In the genomic region with DNA sequence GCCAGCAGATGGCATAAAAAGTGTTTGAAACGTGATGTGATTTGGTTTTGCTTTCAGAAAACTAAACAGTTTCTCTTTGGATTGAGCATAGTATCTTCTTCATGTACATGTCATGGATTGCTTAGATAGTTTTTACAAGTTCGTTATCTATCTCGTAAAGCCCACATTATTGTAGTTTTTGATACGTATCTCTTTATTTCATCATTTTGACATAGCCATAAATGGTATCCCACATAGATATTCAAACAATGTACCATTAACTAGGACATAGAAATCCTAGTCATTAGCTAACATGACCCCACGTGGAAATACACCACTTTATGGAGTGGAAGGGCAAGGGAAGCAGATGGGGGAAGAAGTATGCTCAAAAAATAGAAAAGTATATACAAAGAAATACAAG, we compare ENCODE assay signal across 32 cellular contexts.
"Had no signal": no experiment of that assay in that cellular context is flagged by ENCODE, and none has a peak within 500 bp of the region (broad histone marks: within the 10 kb centered on the region; RNA-seq: fewer than 3 reads in every experiment).

No MANE protein-coding gene starts in this region.

- H3K27me3 ChIP-seq: brain microvascular endothelial cell, esophagus muscularis mucosa, foreskin keratinocyte, gastrocnemius medialis, heart left ventricle had no signal

- H3K27me3 Mint-ChIP-seq: activated CD8-positive, alpha-beta T cell treated with anti-CD3 and anti-CD28 coated beads for 36 hours; activated naive CD8-positive, alpha-beta T cell; activated T-helper 17 cell treated with anti-CD3 and anti-CD28 coated beads, Interleukin-2, amount 50 U/mL, for 72 hours; central memory CD8-positive, alpha-beta T cell; effector memory CD8-positive, alpha-beta T cell; T-cell had no signal

- H3K4me3 ChIP-seq: esophagus muscularis mucosa, gastrocnemius medialis, heart left ventricle had no signal

- H3K4me1 Mint-ChIP-seq: activated T-helper 17 cell treated with anti-CD3 and anti-CD28 coated beads, Interleukin-2, amount 50 U/mL, for 72 hours; central memory CD8-positive, alpha-beta T cell; T-cell had no signal

- H3K4me3 Mint-ChIP-seq: activated CD8-positive, alpha-beta T cell treated with anti-CD3 and anti-CD28 coated beads for 36 hours; activated naive CD8-positive, alpha-beta T cell; activated T-cell treated with anti-CD3 and anti-CD28 coated beads, Interleukin-2, amount 50 U/mL, for 4 hours; activated T-helper 17 cell treated with anti-CD3 and anti-CD28 coated beads, Interleukin-2, amount 50 U/mL, for 72 hours; central memory CD8-positive, alpha-beta T cell; effector memory CD8-positive, alpha-beta T cell; T-cell; T-helper 1 cell treated with Interleukin-12 subunit alpha and Interleukin-12 subunit beta and Interleukin-4 antibody, amounts not matched to agents 30 μg/mL and 1 μg/mL, for 36 hours; WTC11 had no signal

- ATAC-seq: activated CD8-positive, alpha-beta T cell treated with anti-CD3 and anti-CD28 coated beads for 36 hours; activated T-cell treated with anti-CD3 and anti-CD28 coated beads, Interleukin-2, amount 50 U/mL, for 4 hours; activated T-helper 17 cell treated with anti-CD3 and anti-CD28 coated beads, Interleukin-2, amount 50 U/mL, for 72 hours; effector memory CD8-positive, alpha-beta T cell; foreskin keratinocyte; gastrocnemius medialis; heart left ventricle; T-cell; WTC11 had no signal

- H3K9me3 ChIP-seq: esophagus muscularis mucosa, gastrocnemius medialis, heart left ventricle had no signal

- H3K27ac Mint-ChIP-seq: activated CD8-positive, alpha-beta T cell treated with anti-CD3 and anti-CD28 coated beads for 36 hours; activated naive CD8-positive, alpha-beta T cell; activated T-helper 17 cell treated with anti-CD3 and anti-CD28 coated beads, Interleukin-2, amount 50 U/mL, for 72 hours; effector memory CD8-positive, alpha-beta T cell; T-cell; T-helper 1 cell treated with Interleukin-12 subunit alpha and Interleukin-12 subunit beta and Interleukin-4 antibody, amounts not matched to agents 30 μg/mL and 1 μg/mL, for 36 hours; WTC11 had no signal

- H3K27ac ChIP-seq: brain microvascular endothelial cell, esophagus muscularis mucosa, foreskin keratinocyte, gastrocnemius medialis, heart left ventricle had no signal

- H3K36me3 Mint-ChIP-seq: activated naive CD8-positive, alpha-beta T cell; T-cell had no signal

- DNase-seq: activated CD4-positive, alpha-beta T cell treated with anti-CD3 and anti-CD28 coated beads for 1 hour; activated CD4-positive, alpha-beta T cell treated with anti-CD3 and anti-CD28 coated beads for 48 hours; activated CD4-positive, alpha-beta T cell treated with anti-CD3 and anti-CD28 coated beads, Interleukin-2, amount 50 U/mL, for 1 hour; activated CD4-positive, alpha-beta T cell treated with anti-CD3 and anti-CD28 coated beads, Interleukin-2, amount 50 U/mL, for 48 hours; activated CD8-positive, alpha-beta memory T cell treated with anti-CD3 and anti-CD28 coated beads for 24 hours; activated CD8-positive, alpha-beta T cell treated with anti-CD3 and anti-CD28 coated beads for 36 hours; activated effector memory CD4-positive, alpha-beta T cell treated with Interleukin-2 at 50 U/mL for 16 hours; activated gamma-delta T cell treated with Interleukin-2 at 50 U/mL for 16 hours; activated naive CD4-positive, alpha-beta T cell treated with anti-CD3 and anti-CD28 coated beads, Interleukin-2, amount 50 U/mL, for 16 hours; activated naive CD4-positive, alpha-beta T cell treated with Interleukin-2 at 50 U/mL for 16 hours; activated T-cell treated with anti-CD3 and anti-CD28 coated beads, Interleukin-2, amount 50 U/mL, for 4 hours; amniotic stem cell; aorta; brain microvascular endothelial cell; cortex of kidney; effector CD4-positive, alpha-beta T cell; effector memory CD8-positive, alpha-beta T cell; erythroblast; foreskin keratinocyte; gastrocnemius medialis; glutamatergic neuron; heart left ventricle; SW 1271; T-cell had no signal

- FAIRE-seq: bronchial epithelial cell, colon had no signal

- H3K4me1 ChIP-seq: esophagus muscularis mucosa, foreskin keratinocyte, gastrocnemius medialis had no signal

- H3K36me3 ChIP-seq: brain microvascular endothelial cell, esophagus muscularis mucosa, gastrocnemius medialis, heart left ventricle had no signal

- H3K9me3 Mint-ChIP-seq: activated CD8-positive, alpha-beta T cell treated with anti-CD3 and anti-CD28 coated beads for 36 hours; activated T-cell treated with anti-CD3 and anti-CD28 coated beads, Interleukin-2, amount 50 U/mL, for 4 hours; central memory CD8-positive, alpha-beta T cell; effector memory CD8-positive, alpha-beta T cell; T-cell; T-helper 1 cell treated with Interleukin-12 subunit alpha and Interleukin-12 subunit beta and Interleukin-4 antibody, amounts not matched to agents 30 μg/mL and 1 μg/mL, for 36 hours had no signal
